25 cellular contexts compared by ENCODE assay signal in genomic region chr9:86690034-86690433, GRCh38.
"Had no signal": no experiment of that assay in that cellular context is flagged by ENCODE, and none has a peak within 500 bp of the region (broad histone marks: within the 10 kb centered on the region; RNA-seq: fewer than 3 reads in every experiment).

No MANE protein-coding gene starts in this region.

- H3K27ac Mint-ChIP-seq: dendritic cell treated with granulocyte-macrophage colony-stimulating factor and Interleukin-4, amounts not matched to agents 40 ng/mL and 50 ng/mL, for 4 days; effector memory CD8-positive, alpha-beta T cell; endodermal cell; immature natural killer cell; mesothelial cell of epicardium had no signal

- H3K4me1 Mint-ChIP-seq: immature natural killer cell had no signal

- H3K9me3 Mint-ChIP-seq: effector memory CD8-positive, alpha-beta T cell; endodermal cell had no signal

- H3K4me3 ChIP-seq: colonic mucosa, gastroesophageal sphincter, heart right ventricle, left ventricle myocardium inferior, lower lobe of right lung, mucosa of descending colon had no signal

- H3K36me3 ChIP-seq: colonic mucosa, gastroesophageal sphincter, heart right ventricle, left ventricle myocardium inferior, lower lobe of right lung had no signal

- H3K27ac ChIP-seq: colonic mucosa, epithelial cell of prostate, foreskin keratinocyte, gastroesophageal sphincter, heart right ventricle, left ventricle myocardium inferior, lower lobe of right lung had no signal

- H3K4me1 ChIP-seq: colonic mucosa, foreskin keratinocyte, gastroesophageal sphincter, heart right ventricle, left ventricle myocardium inferior, lower lobe of right lung had no signal

- H3K9me3 ChIP-seq: colonic mucosa, gastroesophageal sphincter, left ventricle myocardium inferior, lower lobe of right lung, mucosa of descending colon had no signal

- DNase-seq: cerebellar nuclear complex; colonic mucosa; cortex of kidney; effector CD8-positive, alpha-beta T cell; effector memory CD8-positive, alpha-beta T cell; endodermal cell; erythroblast; foreskin keratinocyte; glutamatergic neuron; head of caudate nucleus; heart right ventricle; hippocampal formation; immature natural killer cell; islet precursor cell; kidney; kidney glomerular epithelial cell; left colon; left ventricle myocardium inferior; lower lobe of right lung; mesenchymal stem cell; mucosa of descending colon had no signal

- H3K4me3 Mint-ChIP-seq: dendritic cell treated with granulocyte-macrophage colony-stimulating factor and Interleukin-4, amounts not matched to agents 40 ng/mL and 50 ng/mL, for 4 days; effector memory CD8-positive, alpha-beta T cell; endodermal cell; immature natural killer cell; mesothelial cell of epicardium had no signal

- H3K27me3 ChIP-seq: colonic mucosa, foreskin keratinocyte, gastroesophageal sphincter had no signal
